ENCODE assay signal across 13 cellular contexts in genomic region chr16:79519448-79519847, GRCh38.
DNase-seq lines count a peak whose midpoint lies in the region; ATAC-seq and TF ChIP-seq lines count a peak whose summit lies in the region.
"Had no signal": no experiment of that assay in that cellular context is flagged by ENCODE, and none has a peak within 500 bp of the region (broad histone marks: within the 10 kb centered on the region; RNA-seq: fewer than 3 reads in every experiment).

No MANE protein-coding gene starts in this region.

- in situ Hi-C loops in KBM-7 (cut with MboI; ENCODE audit: low pct_unique_long_range_greater_than_20kb, low sequenced_read_pairs): no loop called here

- peaks cover 18% of the 10 kb centered on the region for H3K27me3 Mint-ChIP-seq in activated CD4-positive, alpha-beta memory T cell treated with anti-CD3 and anti-CD28 coated beads for 36 hours
- peaks cover 13% of the 10 kb centered on the region for H3K27me3 Mint-ChIP-seq in activated CD4-positive, alpha-beta memory T cell treated with anti-CD3 and anti-CD28 coated beads, Interleukin-2, amount 10 ng/mL, durations not matched to agents 7 days and 5 days
- peaks cover 8 to 52% of the 10 kb centered on the region in 2 donors for H3K27me3 Mint-ChIP-seq in effector memory CD8-positive, alpha-beta T cell

- peak; percentile 14 for DNase-seq in activated CD4-positive, alpha-beta memory T cell treated with anti-CD3 and anti-CD28 coated beads for 36 hours
- DNase-seq in activated CD4-positive, alpha-beta memory T cell treated with anti-CD3 and anti-CD28 coated beads, Interleukin-2, amount 10 ng/mL, durations not matched to agents 7 days and 5 days: no peak
- DNase-seq in KBM-7 (peak; percentile 26), testis (peak; percentile 26), cortex of kidney (lab: John Stamatoyannopoulos, UW) (no peak), SJCRH30 (no peak), esophagus muscularis mucosa (ENCODE audit: extremely low spot score) (no peak)
- DNase-seq in effector memory CD8-positive, alpha-beta T cell: no peak
- DNase-seq: GOT3, NCI-H187 treated with DMSO at 0.1 percent for 48 hours had no signal

- H3K4me1 Mint-ChIP-seq in activated CD4-positive, alpha-beta memory T cell treated with anti-CD3 and anti-CD28 coated beads for 36 hours (ENCODE audit: low read depth): peaks cover 6% of the 10 kb centered on the region
- H3K4me1 Mint-ChIP-seq in activated CD4-positive, alpha-beta memory T cell treated with anti-CD3 and anti-CD28 coated beads, Interleukin-2, amount 10 ng/mL, durations not matched to agents 7 days and 5 days: peaks cover 6% of the 10 kb centered on the region
- peaks cover 13 to 15% of the 10 kb centered on the region in 2 donors for H3K4me1 Mint-ChIP-seq in effector memory CD8-positive, alpha-beta T cell (ENCODE audit: low read depth in 2 of 2)
- H3K4me1 Mint-ChIP-seq: B cell had no signal

- POLR2A ChIA-PET in activated CD4-positive, alpha-beta memory T cell treated with anti-CD3 and anti-CD28 coated beads for 36 hours (lab: Charles Lee): no interaction called here
- POLR2A ChIA-PET in activated CD4-positive, alpha-beta memory T cell treated with anti-CD3 and anti-CD28 coated beads, Interleukin-2, amount 10 ng/mL, durations not matched to agents 7 days and 5 days (lab: Charles Lee): no interaction called here

- no peaks in the 10 kb centered on the region for H3K9me3 Mint-ChIP-seq in activated CD4-positive, alpha-beta memory T cell treated with anti-CD3 and anti-CD28 coated beads for 36 hours
- H3K9me3 Mint-ChIP-seq in activated CD4-positive, alpha-beta memory T cell treated with anti-CD3 and anti-CD28 coated beads, Interleukin-2, amount 10 ng/mL, durations not matched to agents 7 days and 5 days: no peaks in the 10 kb centered on the region
- H3K9me3 Mint-ChIP-seq in effector memory CD8-positive, alpha-beta T cell: no peaks in the 10 kb centered on the region

- ATAC-seq in effector memory CD8-positive, alpha-beta T cell (replicated peaks): peak; percentile 61

- TF ChIP-seq POLR2A in testis (IDR thresholded peaks at IDR 0.05) (no peak), esophagus muscularis mucosa (IDR thresholded peaks at IDR 0.05; ENCODE audit: low read depth) (no peak)

- H3K4me3 ChIP-seq in testis (no peak overlapping the region), SJCRH30 (no peak overlapping the region), esophagus muscularis mucosa (no peak overlapping the region)
- H3K4me3 ChIP-seq: pancreas, SK-N-MC had no signal

- H3K27me3 ChIP-seq in testis (no peaks in the 10 kb centered on the region), SJCRH30 (no peaks in the 10 kb centered on the region), esophagus muscularis mucosa (peaks cover 0 to 4% (median 0%) of the 10 kb centered on the region in 4 donors)

- H3K36me3 ChIP-seq in testis (ENCODE audit: low read depth, missing control alignments) (no peaks in the 10 kb centered on the region), SJCRH30 (no peaks in the 10 kb centered on the region), esophagus muscularis mucosa (no peaks in the 10 kb centered on the region)
- H3K36me3 ChIP-seq: pancreas had no signal

- no peak overlapping the region for H3K27ac ChIP-seq in testis
- no peak overlapping the region for H3K27ac ChIP-seq in SJCRH30
- no peak overlapping the region for H3K27ac ChIP-seq in esophagus muscularis mucosa (replicated peaks in 1 of 4)
- H3K27ac ChIP-seq: pancreas, SK-N-MC had no signal

- H3K4me1 ChIP-seq in testis: peaks cover under 1% of the 10 kb centered on the region
- H3K4me1 ChIP-seq in SJCRH30: no peaks in the 10 kb centered on the region
- no peaks in the 10 kb centered on the region for H3K4me1 ChIP-seq in esophagus muscularis mucosa
- H3K4me1 ChIP-seq: pancreas had no signal

- TF ChIP-seq EP300 in esophagus muscularis mucosa (IDR thresholded peaks at IDR 0.05): no peak

- H3K4me3 Mint-ChIP-seq in activated CD4-positive, alpha-beta memory T cell treated with anti-CD3 and anti-CD28 coated beads for 36 hours: no peak overlapping the region
- H3K4me3 Mint-ChIP-seq in activated CD4-positive, alpha-beta memory T cell treated with anti-CD3 and anti-CD28 coated beads, Interleukin-2, amount 10 ng/mL, durations not matched to agents 7 days and 5 days: no peak overlapping the region
- H3K4me3 Mint-ChIP-seq in effector memory CD8-positive, alpha-beta T cell: peak overlapping the region; percentile 46 to 48
- H3K4me3 Mint-ChIP-seq: B cell had no signal

- no peak for TF ChIP-seq CTCF in testis (IDR thresholded peaks at IDR 0.05)
- TF ChIP-seq CTCF in esophagus muscularis mucosa (IDR thresholded peaks at IDR 0.05): no peak

- H3K36me3 Mint-ChIP-seq in activated CD4-positive, alpha-beta memory T cell treated with anti-CD3 and anti-CD28 coated beads for 36 hours: no peaks in the 10 kb centered on the region
- H3K36me3 Mint-ChIP-seq in activated CD4-positive, alpha-beta memory T cell treated with anti-CD3 and anti-CD28 coated beads, Interleukin-2, amount 10 ng/mL, durations not matched to agents 7 days and 5 days (ENCODE audit: low read depth): no peaks in the 10 kb centered on the region
- H3K36me3 Mint-ChIP-seq in effector memory CD8-positive, alpha-beta T cell (ENCODE audit: insufficient read depth): no peaks in the 10 kb centered on the region

- no peak overlapping the region for H3K27ac Mint-ChIP-seq in activated CD4-positive, alpha-beta memory T cell treated with anti-CD3 and anti-CD28 coated beads for 36 hours
- no peak overlapping the region for H3K27ac Mint-ChIP-seq in activated CD4-positive, alpha-beta memory T cell treated with anti-CD3 and anti-CD28 coated beads, Interleukin-2, amount 10 ng/mL, durations not matched to agents 7 days and 5 days
- no peak overlapping the region for H3K27ac Mint-ChIP-seq in effector memory CD8-positive, alpha-beta T cell
- H3K27ac Mint-ChIP-seq: B cell had no signal

- 71 to 75% methylated on average over 11 of the region's 11 CpGs for WGBS in testis, 2 donors
- 62% methylated on average over 11 of the region's 11 CpGs for WGBS in esophagus muscularis mucosa

- no peaks in the 10 kb centered on the region for H3K9me3 ChIP-seq in testis
- H3K9me3 ChIP-seq in SJCRH30 (replicated peaks): no peaks in the 10 kb centered on the region
- H3K9me3 ChIP-seq in esophagus muscularis mucosa: no peaks in the 10 kb centered on the region
- H3K9me3 ChIP-seq: pancreas had no signal

- CTCF ChIA-PET in activated CD4-positive, alpha-beta memory T cell treated with anti-CD3 and anti-CD28 coated beads for 36 hours (lab: Charles Lee): no interaction called here
- CTCF ChIA-PET in activated CD4-positive, alpha-beta memory T cell treated with anti-CD3 and anti-CD28 coated beads, Interleukin-2, amount 10 ng/mL, durations not matched to agents 7 days and 5 days (lab: Charles Lee): interaction anchor here (1.3 kb wide), 1 partner anchor 68 kb away, joined by 3 read pairs; no protein-coding TSS in a partner anchor

- intact Hi-C loops in activated CD4-positive, alpha-beta memory T cell treated with anti-CD3 and anti-CD28 coated beads for 36 hours (cut with micrococcal nuclease): loop anchor here (10.0 kb wide), 1 partner anchor 1615 kb away; no protein-coding TSS in a partner anchor
- intact Hi-C loops in testis (cut with DNase I; ENCODE audit: low total_unique reads): no loop called here
- intact Hi-C loops in esophagus muscularis mucosa (cut with DNase I): no loop called here

Comparison
In these comparisons a context has a peak if more than half of its experiments do, and no peak if none do; other contexts are left out.
1. DNase-seq: peak in activated CD4-positive, alpha-beta memory T cell treated with anti-CD3 and anti-CD28 coated beads for 36 hours (single experiment), KBM-7 (single experiment) and testis (single experiment); none in activated CD4-positive, alpha-beta memory T cell treated with anti-CD3 and anti-CD28 coated beads, Interleukin-2, amount 10 ng/mL, durations not matched to agents 7 days and 5 days (single experiment), effector memory CD8-positive, alpha-beta T cell (0 of 3), cortex of kidney (single experiment), SJCRH30 (0 of 2) and esophagus muscularis mucosa (single experiment).
2. H3K4me3 Mint-ChIP-seq: peak in effector memory CD8-positive, alpha-beta T cell (2 of 2); none in activated CD4-positive, alpha-beta memory T cell treated with anti-CD3 and anti-CD28 coated beads for 36 hours (single experiment) and activated CD4-positive, alpha-beta memory T cell treated with anti-CD3 and anti-CD28 coated beads, Interleukin-2, amount 10 ng/mL, durations not matched to agents 7 days and 5 days (single experiment).